ENCODE assay signal across 8 cellular contexts in the genomic region with DNA sequence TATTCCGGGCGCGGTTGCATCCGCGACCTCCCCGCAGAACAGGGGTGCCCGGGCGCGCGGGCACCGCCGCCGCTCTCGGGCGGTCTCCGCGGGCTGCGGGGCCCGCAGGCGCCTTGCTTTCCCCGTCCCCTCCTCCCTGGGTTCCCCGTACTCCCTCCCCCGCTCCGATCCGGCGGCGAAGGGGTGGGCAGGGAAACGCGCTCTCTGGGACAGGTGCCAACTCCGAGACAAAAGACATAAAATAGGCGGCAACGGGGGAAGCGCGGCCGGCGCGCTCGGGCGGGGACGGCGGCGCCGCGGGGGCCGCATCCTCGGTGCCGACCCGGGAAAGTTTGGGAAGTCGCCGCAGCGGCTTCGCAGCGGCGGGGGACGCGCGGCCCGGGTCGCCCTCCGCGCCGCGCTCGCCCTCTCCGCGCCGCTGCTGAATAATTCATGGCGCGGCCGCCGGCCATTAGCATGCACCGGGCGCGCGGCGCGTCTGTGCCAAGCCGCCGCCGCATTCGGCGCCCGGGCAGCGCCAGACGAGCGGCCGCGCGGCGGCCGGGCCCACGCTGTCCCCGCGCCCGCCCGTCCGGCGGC.
A peak's percentile ranks its signal among the peaks of the same experiment; 100 is the strongest.
DNase-seq lines count a peak whose midpoint lies in the region; ATAC-seq and TF ChIP-seq lines count a peak whose summit lies in the region.

No MANE protein-coding gene starts in this region.

- peaks cover 71% of the 10 kb centered on the region for H3K4me1 Mint-ChIP-seq in brain

- no peak for TF ChIP-seq POLR2A in GM18505 (IDR thresholded peaks at IDR 0.05; ENCODE audit: borderline replicate concordance, extremely low read depth, insufficient read depth, insufficient read length)

- DNase-seq in LoVo (ENCODE audit: low spot score) (peak; percentile 90), T-helper 1 cell (peak in 4 of 5 donors; percentile 27 to 37 (median 34)), retinal pigment epithelial cell (ENCODE audit: low read depth) (peak; percentile 58), NCI-H82 treated with DMSO at 0.1 percent for 48 hours (lab: John Stamatoyannopoulos, UW; ENCODE audit: unreplicated experiment) (no peak)

- TF ChIP-seq CTCF in brain (conservative IDR thresholded peaks at IDR 0.05) (no peak), retinal pigment epithelial cell (conservative IDR thresholded peaks at IDR 0.05; ENCODE audit: low read depth, low read length) (no peak)

- H3K4me3 ChIP-seq in iPS-11a (ENCODE audit: low read depth, low read length) (peak overlapping the region; percentile 39), retinal pigment epithelial cell (ENCODE audit: low read length) (peak overlapping the region; percentile 52)

- H3K27me3 Mint-ChIP-seq in brain = peaks cover 43% of the 10 kb centered on the region

- H3K9me3 Mint-ChIP-seq in brain = peaks cover 0 to 6% (median 0%) of the 10 kb centered on the region in 5 experiments

- ATAC-seq in GM18505 (IDR thresholded peaks at IDR 0.05; ENCODE audit: unreplicated experiment) = peak; percentile 23
- no peak for ATAC-seq in HG03095 (IDR thresholded peaks at IDR 0.05; ENCODE audit: unreplicated experiment)

- peaks cover 9% of the 10 kb centered on the region for H3K36me3 Mint-ChIP-seq in brain

- H3K4me3 Mint-ChIP-seq in brain = peak overlapping the region; percentile 83 to 95 (median 92)

- H3K27ac Mint-ChIP-seq in brain = peak overlapping the region in 4 of 5 experiments; percentile 91 to 98 (median 98)
